Comparison of ENCODE assay signal across 9 cellular contexts in genomic region chr15:38073278-38073930, GRCh38.
DNase-seq lines count a peak whose midpoint lies in the region; ATAC-seq, FAIRE-seq and TF ChIP-seq lines count a peak whose summit lies in the region.
"Had no signal": no experiment of that assay in that cellular context is flagged by ENCODE, and none has a peak within 500 bp of the region (broad histone marks: within the 10 kb centered on the region; RNA-seq: fewer than 3 reads in every experiment).

No MANE protein-coding gene starts in this region.

- no peaks in the 10 kb centered on the region for H3K36me3 Mint-ChIP-seq in activated CD4-positive, alpha-beta T cell treated with anti-CD3 and anti-CD28 coated beads for 36 hours (ENCODE audit: low read depth)

- in situ Hi-C loops in T47D (cut with HindIII; ENCODE audit: low pct_unique_long_range_greater_than_20kb, low sequenced_read_pairs): no loop called here
- in situ Hi-C loops in HepG2 (cut with HindIII; ENCODE audit: extremely low pct_ligation_motif_present, low pct_unique_long_range_greater_than_20kb): loop anchor here (5.0 to 10.0 kb wide), 2 partner anchors 181 to 279 kb away; partner anchors contain the start of gene SPRED1
- in situ Hi-C loops in transverse colon (cut with MboI; ENCODE audit: low pct_ligation_motif_present in 1 of 4, low pct_unique_long_range_greater_than_20kb in 1 of 4, low sequenced_read_pairs in 3 of 4): loop anchor here in 2 of 4 donors (10.0 to 25.0 kb wide), 2 partner anchors 69 to 164 kb away; no protein-coding TSS in a partner anchor

- H3K9me3 ChIP-seq in HepG2 (ENCODE audit: low read length): no peaks in the 10 kb centered on the region
- H3K9me3 ChIP-seq in transverse colon: no peaks in the 10 kb centered on the region

- H3K36me3 ChIP-seq in HepG2 (replicated peaks in 1 of 2; ENCODE audit: control insufficient read depth in 1 of 2, insufficient read depth in 2 of 2, low read length in 2 of 2) (no peaks in the 10 kb centered on the region), transverse colon (no peaks in the 10 kb centered on the region)

- H3K4me1 Mint-ChIP-seq in activated CD4-positive, alpha-beta T cell treated with anti-CD3 and anti-CD28 coated beads for 36 hours: peaks cover 41% of the 10 kb centered on the region

- H3K27ac Mint-ChIP-seq in activated CD4-positive, alpha-beta T cell treated with anti-CD3 and anti-CD28 coated beads for 36 hours: no peak overlapping the region

- no peaks in the 10 kb centered on the region for H3K9me3 Mint-ChIP-seq in activated CD4-positive, alpha-beta T cell treated with anti-CD3 and anti-CD28 coated beads for 36 hours (ENCODE audit: low read depth)

- no peaks in the 10 kb centered on the region for H3K79me2 ChIP-seq in HepG2 (ENCODE audit: insufficient read depth, low read length)

- no peak for TF ChIP-seq RAD21 in HepG2 (CRISPR knock-in tag; IDR thresholded peaks at IDR 0.05)

- H4K20me1 ChIP-seq in HepG2 (ENCODE audit: insufficient read depth, low read length): no peaks in the 10 kb centered on the region

- peak overlapping the region; percentile 87 for H3K4me2 ChIP-seq in HepG2 (ENCODE audit: low read depth, low read length)

- TF ChIP-seq CTCF in HepG2 (CRISPR knock-in tag; IDR thresholded peaks at IDR 0.05) (no peak), transverse colon (IDR thresholded peaks at IDR 0.05) (no peak)

- TF ChIP-seq EP300 in HepG2 (IDR thresholded peaks at IDR 0.05; ENCODE audit: low read depth in 2 of 2, low read length in 2 of 2) (no peak), HepG2 (CRISPR knock-in tag; IDR thresholded peaks at IDR 0.05; ENCODE audit: borderline replicate concordance) (no peak), transverse colon (IDR thresholded peaks at IDR 0.05; ENCODE audit: low read depth) (no peak)

- peaks cover 15% of the 10 kb centered on the region for H3K4me1 ChIP-seq in HepG2 (ENCODE audit: insufficient read depth, low read length)
- peaks cover 3 to 50% (median 31%) of the 10 kb centered on the region in 4 donors for H3K4me1 ChIP-seq in transverse colon

- H3K4me3 ChIP-seq in HepG2 (replicated peaks in 1 of 3; ENCODE audit: insufficient read depth in 1 of 3, low read depth in 2 of 3, low read length in 3 of 3) (peak overlapping the region; percentile 56 to 81 (median 62)), transverse colon (peak overlapping the region; percentile 38 to 62 (median 44))

- H3K27me3 ChIP-seq in HepG2 (ENCODE audit: control insufficient read depth in 1 of 2, insufficient read depth in 2 of 2, low read length in 2 of 2): no peaks in the 10 kb centered on the region; a peak in 1 of 5 replicates
- H3K27me3 ChIP-seq in transverse colon: no peaks in the 10 kb centered on the region

- H3K27me3 Mint-ChIP-seq in activated CD4-positive, alpha-beta T cell treated with anti-CD3 and anti-CD28 coated beads for 36 hours: peaks cover 51% of the 10 kb centered on the region

- 3% methylated on average over 10 of the region's 15 CpGs for WGBS in HepG2 (ENCODE audit: low lambda C conversion rate)
- 20 to 30% methylated on average over 10 to 15 of the region's 15 CpGs for WGBS in transverse colon (ENCODE audit: low coverage in 1 of 2), 2 donors

- intact Hi-C loops in activated CD4-positive, alpha-beta T cell treated with anti-CD3 and anti-CD28 coated beads for 36 hours (cut with DNase I, micrococcal nuclease): loop anchor here (5.0 to 10.0 kb wide), 2 partner anchors 179 to 181 kb away; partner anchors contain the start of gene SPRED1 (in 2 of the 2)
- intact Hi-C loops in HepG2 (cut with micrococcal nuclease; ENCODE audit: unreplicated experiment) (no loop called here), transverse colon (cut with DNase I; ENCODE audit: low total_unique reads) (no loop called here)

- peak overlapping the region; percentile 89 for H3K27ac ChIP-seq in HepG2 (ENCODE audit: extremely low read length, insufficient read depth, low read length)
- H3K27ac ChIP-seq in transverse colon: peak overlapping the region; percentile 88 to 95 (median 92)

- DNase-seq in activated CD4-positive, alpha-beta T cell treated with anti-CD3 and anti-CD28 coated beads for 36 hours: no peak
- DNase-seq in activated CD4-positive, alpha-beta T cell treated with anti-CD3 and anti-CD28 coated beads, Interleukin-2, amount 50 U/mL, for 48 hours: no peak
- DNase-seq in T47D (ENCODE audit: low read depth in 1 of 2, low spot score in 1 of 2): peak; percentile 25 to 65
- DNase-seq in HepG2 (ENCODE audit: low spot score): peak; percentile 43
- DNase-seq in transverse colon: no peak
- no peak for DNase-seq in NCI-H1092 treated with DMSO at 0.1 percent for 48 hours (lab: John Stamatoyannopoulos, UW)
- no peak for DNase-seq in HEK293T (ENCODE audit: extremely low spot score)

- TF ChIP-seq POLR2A in HepG2 (IDR thresholded peaks at IDR 0.05; ENCODE audit: insufficient read depth in 1 of 2, low read depth in 2 of 2, low read length in 2 of 2): peak in 1 of 2 experiments; percentile 30; a peak in 1 of 4 replicates
- no peak for TF ChIP-seq POLR2A in transverse colon (IDR thresholded peaks at IDR 0.05)

- ATAC-seq in activated CD4-positive, alpha-beta T cell treated with anti-CD3 and anti-CD28 coated beads for 36 hours: no peak
- peak; percentile 7 for ATAC-seq in HepG2
- no peak for ATAC-seq in HG02588 (IDR thresholded peaks at IDR 0.05; ENCODE audit: unreplicated experiment)

- H2AFZ ChIP-seq in HepG2 (ENCODE audit: low read length): peak overlapping the region; percentile 99

- CTCF ChIA-PET in activated CD4-positive, alpha-beta T cell treated with anti-CD3 and anti-CD28 coated beads for 36 hours (lab: Charles Lee): no interaction called here
- CTCF ChIA-PET in HepG2 (lab: Yijun Ruan, JAX; ENCODE audit: low intra/inter-chr PET ratio, low total read pairs): no interaction called here
- CTCF ChIA-PET in HEK293T (lab: Yijun Ruan, JAX): interaction anchor here (0.5 to 1.0 kb wide), 2 partner anchors 78 to 642 kb away, joined by 3 to 4 read pairs; no protein-coding TSS in a partner anchor

- POLR2A ChIA-PET in activated CD4-positive, alpha-beta T cell treated with anti-CD3 and anti-CD28 coated beads for 36 hours (lab: Charles Lee): no interaction called here
- POLR2A ChIA-PET in HepG2 (lab: Yijun Ruan, JAX) (interaction anchor here (2.7 kb wide), 1 partner anchor 179 kb away, joined by 29 read pairs; the partner anchor contains the start of gene SPRED1), HEK293T (lab: Yijun Ruan, JAX) (interaction anchor here (0.6 to 0.8 kb wide), 3 partner anchors 25 to 396 kb away, joined by 3 to 4 read pairs (median 3); no protein-coding TSS in a partner anchor)

- FAIRE-seq in HepG2 (lab: Jason Lieb, UNC): no peak
- FAIRE-seq: G401.6 had no signal

- peak overlapping the region; percentile 26 for H3K4me3 Mint-ChIP-seq in activated CD4-positive, alpha-beta T cell treated with anti-CD3 and anti-CD28 coated beads for 36 hours

- peak overlapping the region; percentile 79 for H3K9ac ChIP-seq in HepG2 (ENCODE audit: insufficient read depth, low read depth, low read length)

- BruUV-seq in HepG2 (replicated peaks; lab: Mats Ljungman, UMichigan): TSS peak; percentile 94

TF ChIP-seq in HepG2, 621 proteins besides CTCF, POLR2A, EP300 and RAD21 (continues in another document):
- TF ChIP-seq TAF1 (CRISPR knock-in tag; IDR thresholded peaks at IDR 0.05) (0 out of 2 replicates have a peak, but pooled peaks have one; percentile 0), SOX6 (IDR thresholded peaks at IDR 0.05) (no peak), SOX6 (CRISPR knock-in tag; IDR thresholded peaks at IDR 0.05) (0 out of 2 replicates have a peak, but pooled peaks have one; percentile 3)

TF ChIP-seq in HEK293T, 16 proteins besides CTCF, POLR2A, EP300 and RAD21:
- TF ChIP-seq TARDBP (IDR thresholded peaks at IDR 0.05) (no peak), BHLHE40 (IDR thresholded peaks at IDR 0.05; ENCODE audit: borderline replicate concordance) (no peak), HDGF (IDR thresholded peaks at IDR 0.05; ENCODE audit: borderline replicate concordance) (no peak), NFRKB (IDR thresholded peaks at IDR 0.05) (no peak), ELF4 (IDR thresholded peaks at IDR 0.05) (no peak), SUZ12 (IDR thresholded peaks at IDR 0.05) (no peak), FOXK2 (IDR thresholded peaks at IDR 0.05) (no peak), CTBP1 (IDR thresholded peaks at IDR 0.05; ENCODE audit: borderline replicate concordance) (no peak), ZNF384 (IDR thresholded peaks at IDR 0.05) (no peak), PKNOX1 (IDR thresholded peaks at IDR 0.05) (no peak), ARNT (IDR thresholded peaks at IDR 0.05) (no peak), L3MBTL2 (conservative IDR thresholded peaks at IDR 0.05) (no peak), SP1 (IDR thresholded peaks at IDR 0.05) (no peak), FOXM1 (IDR thresholded peaks at IDR 0.05; ENCODE audit: borderline replicate concordance) (no peak), FOXA1 (IDR thresholded peaks at IDR 0.05) (no peak), LEF1 (IDR thresholded peaks at IDR 0.05; ENCODE audit: borderline replicate concordance) (no peak)

Comparison
In these comparisons a context has a peak if more than half of its experiments do, and no peak if none do; other contexts are left out.
1. DNase-seq: peak in T47D (2 of 2) and HepG2 (single experiment); none in activated CD4-positive, alpha-beta T cell treated with anti-CD3 and anti-CD28 coated beads for 36 hours (single experiment), activated CD4-positive, alpha-beta T cell treated with anti-CD3 and anti-CD28 coated beads, Interleukin-2, amount 50 U/mL, for 48 hours (0 of 2), transverse colon (single experiment), NCI-H1092 treated with DMSO at 0.1 percent for 48 hours (single experiment) and HEK293T (single experiment).
2. intact Hi-C loops: an anchor here in activated CD4-positive, alpha-beta T cell treated with anti-CD3 and anti-CD28 coated beads for 36 hours (5.0 to 10.0 kb wide); none called in HepG2 and transverse colon.